In the genomic region with DNA sequence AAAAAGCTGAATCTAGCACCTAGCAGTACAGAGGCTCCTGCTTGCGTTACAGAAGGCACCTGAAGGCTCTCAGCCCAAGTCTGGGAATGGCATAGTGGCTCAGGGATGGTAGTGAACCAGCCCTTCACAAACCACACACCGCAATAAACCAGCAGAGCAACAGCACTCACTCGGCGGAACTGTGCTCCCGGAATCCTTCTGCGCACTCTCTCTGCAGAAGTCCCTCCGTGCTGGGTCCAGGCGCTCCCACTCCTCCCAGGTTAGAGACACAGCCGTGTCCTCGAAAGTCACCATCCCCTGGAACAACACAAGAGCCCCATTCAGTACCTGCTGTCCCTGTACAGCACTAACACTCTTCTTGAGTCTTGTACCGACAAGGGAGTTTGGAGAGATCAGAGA, we compare ENCODE assay signal across 8 cellular contexts. TPM values are rescaled to one million over a fixed set of nuclear protein-coding genes. Genes with fewer than 3 reads are reported as not detected.
DNase-seq lines count a peak whose midpoint lies in the region; ATAC-seq and TF ChIP-seq lines count a peak whose summit lies in the region.

No MANE protein-coding gene starts in this region.

- H3K9me2 ChIP-seq in OCI-LY1 (ENCODE audit: low read depth, low read length), result no peaks in the 10 kb centered on the region

- peak overlapping the region; percentile 94 for H3K4me2 ChIP-seq in OCI-LY1 (ENCODE audit: low read length)

- no peak overlapping the region for H3K27ac ChIP-seq in OCI-LY1 (ENCODE audit: low read depth, low read length, poor library complexity, severe bottlenecking)
- H3K27ac ChIP-seq in neutrophil, result peak overlapping the region; percentile 92

- H3K27me3 ChIP-seq in OCI-LY1 (ENCODE audit: insufficient read depth, low read length) (no peaks in the 10 kb centered on the region), endocrine pancreas (ENCODE audit: control insufficient read depth, insufficient read depth, low read length) (no peaks in the 10 kb centered on the region), neutrophil (no peaks in the 10 kb centered on the region)

- peaks cover 3% of the 10 kb centered on the region; the same call in 1 of the 2 replicates for H4K20me1 ChIP-seq in OCI-LY1 (ENCODE audit: insufficient read depth, low read length)

- peaks cover 50% of the 10 kb centered on the region for H3K36me3 ChIP-seq in OCI-LY1 (ENCODE audit: insufficient read depth, low read length)
- peaks cover 13% of the 10 kb centered on the region for H3K36me3 ChIP-seq in endocrine pancreas (ENCODE audit: control insufficient read depth, insufficient read depth, low read length)
- peaks cover 51% of the 10 kb centered on the region for H3K36me3 ChIP-seq in neutrophil

- H3K9me3 ChIP-seq in OCI-LY1 (ENCODE audit: low read length) (peaks cover 10% of the 10 kb centered on the region), endocrine pancreas (ENCODE audit: control insufficient read depth, low read length) (peaks cover 4% of the 10 kb centered on the region), neutrophil (no peaks in the 10 kb centered on the region)

- H2AFZ ChIP-seq in OCI-LY1 (ENCODE audit: low read length), result no peak overlapping the region

- no peak for ATAC-seq in GM21360 (IDR thresholded peaks at IDR 0.05; ENCODE audit: unreplicated experiment)
- ATAC-seq in HG02970 (IDR thresholded peaks at IDR 0.05; ENCODE audit: low FRiP score, unreplicated experiment), result no peak

- H3K4me1 ChIP-seq in OCI-LY1 (ENCODE audit: insufficient read depth, low read length, severe bottlenecking), result peaks cover 24% of the 10 kb centered on the region
- peaks cover 8% of the 10 kb centered on the region for H3K4me1 ChIP-seq in endocrine pancreas (ENCODE audit: control insufficient read depth, insufficient read depth, low read length)
- peaks cover 28% of the 10 kb centered on the region in 2 experiments for H3K4me1 ChIP-seq in neutrophil (ENCODE audit: control insufficient read depth in 1 of 2, insufficient read depth in 1 of 2, low read depth in 1 of 2, low read length in 1 of 2)

- no peaks in the 10 kb centered on the region for H3F3A ChIP-seq in OCI-LY1 (ENCODE audit: insufficient read depth, low read length)

- peaks cover 33% of the 10 kb centered on the region for H3K79me2 ChIP-seq in OCI-LY1 (ENCODE audit: insufficient read depth, low read length)

- DNase-seq in ELF-1 (ENCODE audit: low read depth, low spot score), result peak; percentile 40
- DNase-seq in NCI-H510A treated with DMSO at 0.1 percent for 48 hours (lab: John Stamatoyannopoulos, UW), result no peak
- DNase-seq in cerebellum (ENCODE audit: low spot score), result no peak

- TF ChIP-seq CTCF in OCI-LY1 (IDR thresholded peaks at IDR 0.05; ENCODE audit: low read length) (no peak), neutrophil (IDR thresholded peaks at IDR 0.05) (no peak)

- H3K9ac ChIP-seq in OCI-LY1 (ENCODE audit: low read length), result peak overlapping the region; percentile 78
- peak overlapping the region; percentile 76 for H3K9ac ChIP-seq in endocrine pancreas (ENCODE audit: control insufficient read depth, insufficient read depth, low read length)

- H3K4me3 ChIP-seq in OCI-LY1 (ENCODE audit: low read depth, low read length, poor library complexity, severe bottlenecking), result peak overlapping the region; percentile 77
- peak overlapping the region; percentile 92 for H3K4me3 ChIP-seq in endocrine pancreas (ENCODE audit: control insufficient read depth, insufficient read depth, low read length)
- H3K4me3 ChIP-seq in neutrophil (ENCODE audit: low read depth in 1 of 2, low read length in 1 of 2), result peak overlapping the region; percentile 76 to 95

RNA-seq across cellular contexts. Expression of gene ZNF394, which starts 1.5 kb away (rescaled TPM):
- 23.7 TPM for total RNA-seq in cerebellum

RNA-seq across cellular contexts. Expression of gene ZKSCAN5, which starts 5.9 kb away (rescaled TPM):
- 16.7 TPM for total RNA-seq in cerebellum

RNA-seq across cellular contexts. Expression of gene ZNF789, which starts 25.9 kb away (rescaled TPM):
- 32.8 TPM for total RNA-seq in cerebellum

RNA-seq across cellular contexts. Expression of gene ATP5MF, which starts 32.6 kb away (rescaled TPM):
- 113 TPM for total RNA-seq in cerebellum

RNA-seq across cellular contexts. Expression of gene FAM200A, which starts 53.4 kb away (rescaled TPM):
- total RNA-seq in cerebellum, result 14.3 TPM
